ENCODE assay signal across 1 cellular context in genomic region chr13:51291341-51291740, GRCh38.
TF ChIP-seq lines count a peak whose summit lies in the region.

No MANE protein-coding gene starts in this region.

TF ChIP-seq in GM23338, 12 proteins besides CTCF, POLR2A, EP300 and RAD21 (continued from another document):
- TF ChIP-seq, protein P1, sequence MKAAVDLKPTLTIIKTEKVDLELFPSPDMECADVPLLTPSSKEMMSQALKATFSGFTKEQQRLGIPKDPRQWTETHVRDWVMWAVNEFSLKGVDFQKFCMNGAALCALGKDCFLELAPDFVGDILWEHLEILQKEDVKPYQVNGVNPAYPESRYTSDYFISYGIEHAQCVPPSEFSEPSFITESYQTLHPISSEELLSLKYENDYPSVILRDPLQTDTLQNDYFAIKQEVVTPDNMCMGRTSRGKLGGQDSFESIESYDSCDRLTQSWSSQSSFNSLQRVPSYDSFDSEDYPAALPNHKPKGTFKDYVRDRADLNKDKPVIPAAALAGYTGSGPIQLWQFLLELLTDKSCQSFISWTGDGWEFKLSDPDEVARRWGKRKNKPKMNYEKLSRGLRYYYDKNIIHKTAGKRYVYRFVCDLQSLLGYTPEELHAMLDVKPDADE (IDR thresholded peaks at IDR 0.05), result no peak
- TF ChIP-seq, protein P2, sequence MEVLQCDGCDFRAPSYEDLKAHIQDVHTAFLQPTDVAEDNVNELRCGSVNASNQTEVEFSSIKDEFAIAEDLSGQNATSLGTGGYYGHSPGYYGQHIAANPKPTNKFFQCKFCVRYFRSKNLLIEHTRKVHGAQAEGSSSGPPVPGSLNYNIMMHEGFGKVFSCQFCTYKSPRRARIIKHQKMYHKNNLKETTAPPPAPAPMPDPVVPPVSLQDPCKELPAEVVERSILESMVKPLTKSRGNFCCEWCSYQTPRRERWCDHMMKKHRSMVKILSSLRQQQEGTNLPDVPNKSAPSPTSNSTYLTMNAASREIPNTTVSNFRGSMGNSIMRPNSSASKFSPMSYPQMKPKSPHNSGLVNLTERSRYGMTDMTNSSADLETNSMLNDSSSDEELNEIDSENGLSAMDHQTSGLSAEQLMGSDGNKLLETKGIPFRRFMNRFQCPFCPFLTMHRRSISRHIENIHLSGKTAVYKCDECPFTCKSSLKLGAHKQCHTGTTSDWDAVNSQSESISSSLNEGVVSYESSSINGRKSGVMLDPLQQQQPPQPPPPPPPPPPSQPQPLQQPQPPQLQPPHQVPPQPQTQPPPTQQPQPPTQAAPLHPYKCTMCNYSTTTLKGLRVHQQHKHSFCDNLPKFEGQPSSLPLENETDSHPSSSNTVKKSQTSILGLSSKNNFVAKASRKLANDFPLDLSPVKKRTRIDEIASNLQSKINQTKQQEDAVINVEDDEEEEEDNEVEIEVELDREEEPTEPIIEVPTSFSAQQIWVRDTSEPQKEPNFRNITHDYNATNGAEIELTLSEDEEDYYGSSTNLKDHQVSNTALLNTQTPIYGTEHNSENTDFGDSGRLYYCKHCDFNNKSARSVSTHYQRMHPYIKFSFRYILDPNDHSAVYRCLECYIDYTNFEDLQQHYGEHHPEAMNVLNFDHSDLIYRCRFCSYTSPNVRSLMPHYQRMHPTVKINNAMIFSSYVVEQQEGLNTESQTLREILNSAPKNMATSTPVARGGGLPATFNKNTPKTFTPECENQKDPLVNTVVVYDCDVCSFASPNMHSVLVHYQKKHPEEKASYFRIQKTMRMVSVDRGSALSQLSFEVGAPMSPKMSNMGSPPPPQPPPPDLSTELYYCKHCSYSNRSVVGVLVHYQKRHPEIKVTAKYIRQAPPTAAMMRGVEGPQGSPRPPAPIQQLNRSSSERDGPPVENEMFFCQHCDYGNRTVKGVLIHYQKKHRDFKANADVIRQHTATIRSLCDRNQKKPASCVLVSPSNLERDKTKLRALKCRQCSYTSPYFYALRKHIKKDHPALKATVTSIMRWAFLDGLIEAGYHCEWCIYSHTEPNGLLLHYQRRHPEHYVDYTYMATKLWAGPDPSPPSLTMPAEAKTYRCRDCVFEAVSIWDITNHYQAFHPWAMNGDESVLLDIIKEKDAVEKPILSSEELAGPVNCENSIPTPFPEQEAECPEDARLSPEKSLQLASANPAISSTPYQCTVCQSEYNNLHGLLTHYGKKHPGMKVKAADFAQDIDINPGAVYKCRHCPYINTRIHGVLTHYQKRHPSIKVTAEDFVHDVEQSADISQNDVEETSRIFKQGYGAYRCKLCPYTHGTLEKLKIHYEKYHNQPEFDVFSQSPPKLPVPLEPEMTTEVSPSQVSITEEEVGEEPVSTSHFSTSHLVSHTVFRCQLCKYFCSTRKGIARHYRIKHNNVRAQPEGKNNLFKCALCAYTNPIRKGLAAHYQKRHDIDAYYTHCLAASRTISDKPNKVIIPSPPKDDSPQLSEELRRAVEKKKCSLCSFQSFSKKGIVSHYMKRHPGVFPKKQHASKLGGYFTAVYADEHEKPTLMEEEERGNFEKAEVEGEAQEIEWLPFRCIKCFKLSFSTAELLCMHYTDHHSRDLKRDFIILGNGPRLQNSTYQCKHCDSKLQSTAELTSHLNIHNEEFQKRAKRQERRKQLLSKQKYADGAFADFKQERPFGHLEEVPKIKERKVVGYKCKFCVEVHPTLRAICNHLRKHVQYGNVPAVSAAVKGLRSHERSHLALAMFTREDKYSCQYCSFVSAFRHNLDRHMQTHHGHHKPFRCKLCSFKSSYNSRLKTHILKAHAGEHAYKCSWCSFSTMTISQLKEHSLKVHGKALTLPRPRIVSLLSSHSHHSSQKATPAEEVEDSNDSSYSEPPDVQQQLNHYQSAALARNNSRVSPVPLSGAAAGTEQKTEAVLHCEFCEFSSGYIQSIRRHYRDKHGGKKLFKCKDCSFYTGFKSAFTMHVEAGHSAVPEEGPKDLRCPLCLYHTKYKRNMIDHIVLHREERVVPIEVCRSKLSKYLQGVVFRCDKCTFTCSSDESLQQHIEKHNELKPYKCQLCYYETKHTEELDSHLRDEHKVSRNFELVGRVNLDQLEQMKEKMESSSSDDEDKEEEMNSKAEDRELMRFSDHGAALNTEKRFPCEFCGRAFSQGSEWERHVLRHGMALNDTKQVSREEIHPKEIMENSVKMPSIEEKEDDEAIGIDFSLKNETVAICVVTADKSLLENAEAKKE (CRISPR knock-in tag; IDR thresholded peaks at IDR 0.05), result no peak
- TF ChIP-seq ZNF331 (CRISPR knock-in tag; IDR thresholded peaks at IDR 0.05; ENCODE audit: low read depth) (no peak), EZH2phosphoT487 (IDR thresholded peaks at IDR 0.05; ENCODE audit: unreplicated experiment) (no peak), REST (IDR thresholded peaks at IDR 0.05; ENCODE audit: unreplicated experiment) (no peak)
